Comparison of ENCODE assay signal across 13 cellular contexts in genomic region chr17:77217136-77217535, GRCh38.
DNase-seq lines count a peak whose midpoint lies in the region; ATAC-seq and TF ChIP-seq lines count a peak whose summit lies in the region.
"Had no signal": no experiment of that assay in that cellular context is flagged by ENCODE, and none has a peak within 500 bp of the region (broad histone marks: within the 10 kb centered on the region; RNA-seq: fewer than 3 reads in every experiment).

No MANE protein-coding gene starts in this region.

- no peak overlapping the region for H3K9ac ChIP-seq in SK-N-SH

- no peaks in the 10 kb centered on the region for H3K79me2 ChIP-seq in SK-N-SH (ENCODE audit: insufficient read depth)

- ATAC-seq in HG03457 (IDR thresholded peaks at IDR 0.05; ENCODE audit: unreplicated experiment), result no peak
- ATAC-seq: HepG2 had no signal

- CTCF ChIA-PET in Calu3 (lab: Charles Lee), result no interaction called here
- CTCF ChIA-PET in SK-N-SH (lab: Yijun Ruan, JAX), result interaction anchor here (0.6 to 3.8 kb wide), 4 partner anchors 30 to 502 kb away, joined by 3 to 20 read pairs (median 4); no protein-coding TSS in a partner anchor

- H3K27me3 ChIP-seq in thyroid gland (no peaks in the 10 kb centered on the region), SK-N-SH (ENCODE audit: insufficient read depth) (no peaks in the 10 kb centered on the region)

- H4K20me1 ChIP-seq in SK-N-SH (ENCODE audit: insufficient read depth), result no peaks in the 10 kb centered on the region

- DNase-seq in Calu3, result no peak
- peak; percentile 86 for DNase-seq in NCI-H146 treated with DMSO at 0.1 percent for 48 hours (lab: John Stamatoyannopoulos, UW; ENCODE audit: unreplicated experiment)
- peak; percentile 72 for DNase-seq in left kidney (ENCODE audit: low read depth, low spot score)
- peak; percentile 81 to 90 for DNase-seq in thyroid gland
- no peak for DNase-seq in activated effector memory CD4-positive, alpha-beta T cell treated with Interleukin-2 at 50 U/mL for 16 hours
- no peak for DNase-seq in SK-N-SH
- DNase-seq: CD4-positive, alpha-beta T cell; DND-41; GDM1 had no signal

- H3K9me3 Mint-ChIP-seq in Calu3 (ENCODE audit: low read depth, unreplicated experiment), result no peaks in the 10 kb centered on the region
- H3K9me3 Mint-ChIP-seq: CD4-positive, alpha-beta T cell had no signal

- H3K4me3 Mint-ChIP-seq in Calu3 (ENCODE audit: low read depth, unreplicated experiment), result no peak overlapping the region
- H3K4me3 Mint-ChIP-seq: B cell; CD4-positive, alpha-beta T cell had no signal

- TF ChIP-seq POLR2A in thyroid gland (IDR thresholded peaks at IDR 0.05), result no peak

- H3K27ac Mint-ChIP-seq in Calu3 (ENCODE audit: unreplicated experiment), result peak overlapping the region; percentile 33
- H3K27ac Mint-ChIP-seq: B cell; CD4-positive, alpha-beta T cell had no signal

- H3F3A ChIP-seq in SK-N-SH (replicated peaks; ENCODE audit: insufficient read depth), result peaks cover 17% of the 10 kb centered on the region

- POLR2A ChIA-PET in SK-N-SH (lab: Yijun Ruan, JAX), result no interaction called here

- no peak overlapping the region for H2AFZ ChIP-seq in SK-N-SH (ENCODE audit: low read depth)

- H3K27ac ChIP-seq in thyroid gland (peak overlapping the region; percentile 84 to 98 (median 90)), SK-N-SH (ENCODE audit: low read depth in 2 of 2, low read length in 1 of 2) (no peak overlapping the region)

- H3K9me2 ChIP-seq in SK-N-SH, result no peaks in the 10 kb centered on the region

- no peak for TF ChIP-seq CTCF in Calu3 (IDR thresholded peaks at IDR 0.05; ENCODE audit: unreplicated experiment)
- no peak for TF ChIP-seq CTCF in thyroid gland (IDR thresholded peaks at IDR 0.05)
- no peak for TF ChIP-seq CTCF in SK-N-SH (IDR thresholded peaks at IDR 0.05)

- no peak overlapping the region for H3K4me3 ChIP-seq in thyroid gland (replicated peaks in 1 of 3)
- no peak overlapping the region for H3K4me3 ChIP-seq in SK-N-SH (ENCODE audit: low read depth in 2 of 2, low read length in 1 of 2)
- H3K4me3 ChIP-seq: HAP-1 had no signal

- 32 to 51% methylated on average over 11 of the region's 11 CpGs for WGBS in thyroid gland, 2 donors
- 95% methylated on average over 8 of the region's 11 CpGs for WGBS in SK-N-SH (ENCODE audit: low lambda C conversion rate)

- no peak for TF ChIP-seq RAD21 in SK-N-SH (IDR thresholded peaks at IDR 0.05; ENCODE audit: low read length)

- intact Hi-C loops in Calu3 (cut with micrococcal nuclease; ENCODE audit: unreplicated experiment) (no loop called here), thyroid gland (cut with DNase I) (loop anchor here (10.0 kb wide), 1 partner anchor 122 kb away; no protein-coding TSS in a partner anchor)

- H3K36me3 ChIP-seq in thyroid gland, result peaks cover 26 to 28% of the 10 kb centered on the region in 2 donors
- H3K36me3 ChIP-seq in SK-N-SH (replicated peaks in 1 of 2; ENCODE audit: control insufficient read depth in 1 of 2, insufficient read depth in 2 of 2, low read length in 1 of 2), result peaks cover 50 to 58% of the 10 kb centered on the region in 2 experiments

- no peak overlapping the region for H3K4me2 ChIP-seq in SK-N-SH

- peaks cover 32% of the 10 kb centered on the region for H3K36me3 Mint-ChIP-seq in Calu3 (ENCODE audit: insufficient read depth, unreplicated experiment)

- H3K4me1 Mint-ChIP-seq in Calu3 (ENCODE audit: low read depth, unreplicated experiment), result no peaks in the 10 kb centered on the region

- H3K27me3 Mint-ChIP-seq in Calu3 (ENCODE audit: unreplicated experiment), result no peaks in the 10 kb centered on the region
- H3K27me3 Mint-ChIP-seq: B cell; CD4-positive, alpha-beta T cell had no signal

- no peak for TF ChIP-seq EP300 in SK-N-SH (IDR thresholded peaks at IDR 0.05; ENCODE audit: borderline replicate concordance in 1 of 2, low read depth in 1 of 2, low read length in 1 of 2)

- H3K9me3 ChIP-seq in thyroid gland (no peaks in the 10 kb centered on the region), SK-N-SH (no peaks in the 10 kb centered on the region)
- H3K9me3 ChIP-seq: HAP-1 had no signal

- H3K4me1 ChIP-seq in thyroid gland, result peaks cover 57 to 78% of the 10 kb centered on the region in 2 donors
- H3K4me1 ChIP-seq in SK-N-SH (ENCODE audit: control insufficient read depth in 1 of 2, insufficient read depth in 2 of 2, low read depth in 1 of 2, low read length in 1 of 2), result no peaks in the 10 kb centered on the region
- H3K4me1 ChIP-seq: HAP-1 had no signal

- no TSS peak for BruUV-seq in Calu3 (replicated peaks; lab: Mats Ljungman, UMichigan)

TF ChIP-seq in SK-N-SH, 30 proteins besides CTCF, POLR2A, EP300 and RAD21:
- no peak for TF ChIP-seq RXRA (IDR thresholded peaks at IDR 0.05; ENCODE audit: borderline replicate concordance, low read depth)
- TF ChIP-seq ELF1 (IDR thresholded peaks at IDR 0.05), result no peak
- no peak for TF ChIP-seq IRF3 (IDR thresholded peaks at IDR 0.05; ENCODE audit: low read depth, low read length)
- no peak for TF ChIP-seq MEF2A (IDR thresholded peaks at IDR 0.05; ENCODE audit: borderline replicate concordance, low read depth)
- TF ChIP-seq NFIC (IDR thresholded peaks at IDR 0.05; ENCODE audit: borderline replicate concordance), result no peak
- TF ChIP-seq PBX3 (IDR thresholded peaks at IDR 0.05), result no peak
- TF ChIP-seq GATA2 (CRISPR knock-in tag; IDR thresholded peaks at IDR 0.05), result no peak
- TF ChIP-seq RCOR1 (IDR thresholded peaks at IDR 0.05; ENCODE audit: low read length), result no peak

Comparison
In these comparisons a context has a peak if more than half of its experiments do, and no peak if none do; other contexts are left out.
1. DNase-seq: peak in NCI-H146 treated with DMSO at 0.1 percent for 48 hours (single experiment), left kidney (single experiment) and thyroid gland (2 of 2); none in Calu3 (single experiment), activated effector memory CD4-positive, alpha-beta T cell treated with Interleukin-2 at 50 U/mL for 16 hours (single experiment) and SK-N-SH (single experiment).
2. H3K27ac ChIP-seq: peak in thyroid gland (3 of 3); none in SK-N-SH (0 of 2).